In genomic region chr5:74851684-74852353, GRCh38 we compare ENCODE assay signal across 1 cellular context.
TF ChIP-seq lines count a peak whose summit lies in the region.

No MANE protein-coding gene starts in this region.

TF ChIP-seq in SK-N-SH, 30 proteins besides CTCF, POLR2A, EP300 and RAD21 (continued from another document):
- TF ChIP-seq NFIC (IDR thresholded peaks at IDR 0.05; ENCODE audit: borderline replicate concordance) (no peak), GABPA (IDR thresholded peaks at IDR 0.05; ENCODE audit: low read depth) (no peak), MXI1 (IDR thresholded peaks at IDR 0.05; ENCODE audit: low read depth, low read length) (no peak), SIN3A (IDR thresholded peaks at IDR 0.05; ENCODE audit: borderline replicate concordance, low read depth, low read length) (no peak), IRF3 (IDR thresholded peaks at IDR 0.05; ENCODE audit: low read depth, low read length) (no peak), GATA2 (CRISPR knock-in tag; IDR thresholded peaks at IDR 0.05) (no peak), SMC3 (IDR thresholded peaks at IDR 0.05; ENCODE audit: low read depth, low read length) (no peak)
